30 cellular contexts compared by ENCODE assay signal in the genomic region with DNA sequence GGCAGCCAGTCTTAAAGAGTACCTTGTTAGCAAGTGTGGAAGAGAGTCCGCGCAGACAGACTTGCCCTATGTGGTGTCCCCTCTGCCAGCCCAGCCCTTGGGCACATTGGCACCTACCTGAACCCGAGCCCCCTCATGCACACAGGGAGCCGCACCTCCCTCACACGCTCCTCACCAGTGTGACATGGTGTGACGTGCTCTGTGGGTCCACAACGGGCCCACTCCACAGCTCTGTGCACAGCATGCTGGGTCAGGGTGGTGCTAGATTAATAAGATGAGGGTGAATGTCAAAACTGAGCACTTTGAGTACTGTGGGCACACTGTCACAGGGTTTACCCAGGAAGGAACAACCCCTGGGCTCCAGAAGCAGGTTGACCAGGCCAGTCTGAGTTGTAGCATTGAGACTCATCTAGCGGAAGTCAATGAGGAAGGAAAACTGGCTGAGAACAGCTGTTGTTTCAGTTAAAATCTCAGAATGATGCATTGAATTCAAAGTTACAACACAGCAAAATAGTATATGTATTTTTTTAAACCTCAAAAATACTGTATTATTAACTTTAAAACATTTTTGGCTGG. TPM values are rescaled to one million over a fixed set of nuclear protein-coding genes. Genes with fewer than 3 reads are reported as not detected.
A peak's percentile ranks its signal among the peaks of the same experiment; 100 is the strongest.
DNase-seq lines count a peak whose midpoint lies in the region; ATAC-seq and TF ChIP-seq lines count a peak whose summit lies in the region.
"Had no signal": no experiment of that assay in that cellular context is flagged by ENCODE, and none has a peak within 500 bp of the region (broad histone marks: within the 10 kb centered on the region; RNA-seq: fewer than 3 reads in every experiment).

No MANE protein-coding gene starts in this region.

- peak; percentile 80 for ATAC-seq in stimulated activated memory B cell treated with anti-CD40 and anti-IgM and Interleukin-4, amounts not matched to agents 10 μg/mL and 1 μg/mL and 100 μg/mL, for 72 hours
- ATAC-seq: activated CD8-positive, alpha-beta T cell treated with anti-CD3 and anti-CD28 coated beads for 36 hours; body of pancreas; natural killer cell treated with Interleukin-12 subunit alpha and Interleukin-12 subunit beta and Interleukin-15 and Interleukin-18, amount 100 ng/mL, for 72 hours; right cardiac atrium; WTC11 had no signal

- no peak for TF ChIP-seq EP300 in tibial nerve (IDR thresholded peaks at IDR 0.05)

- POLR2A ChIA-PET in HEK293 (lab: Yijun Ruan, JAX) = no interaction called here

- no peaks in the 10 kb centered on the region for H3K9me3 Mint-ChIP-seq in stimulated activated memory B cell treated with anti-CD40 and anti-IgM and Interleukin-4, amounts not matched to agents 10 μg/mL and 1 μg/mL and 100 μg/mL, for 72 hours
- H3K9me3 Mint-ChIP-seq in endothelial cell (ENCODE audit: unreplicated experiment) = no peaks in the 10 kb centered on the region
- H3K9me3 Mint-ChIP-seq: activated CD8-positive, alpha-beta T cell treated with anti-CD3 and anti-CD28 coated beads for 36 hours; mesothelial cell of epicardium; natural killer cell treated with Interleukin-12 subunit alpha and Interleukin-12 subunit beta and Interleukin-15 and Interleukin-18, amount 100 ng/mL, for 72 hours; WTC11 had no signal

- H3K36me3 Mint-ChIP-seq in stimulated activated memory B cell treated with anti-CD40 and anti-IgM and Interleukin-4, amounts not matched to agents 10 μg/mL and 1 μg/mL and 100 μg/mL, for 72 hours = peaks cover 64% of the 10 kb centered on the region
- H3K36me3 Mint-ChIP-seq in endothelial cell (ENCODE audit: low read depth, unreplicated experiment) = no peaks in the 10 kb centered on the region
- H3K36me3 Mint-ChIP-seq: natural killer cell treated with Interleukin-12 subunit alpha and Interleukin-12 subunit beta and Interleukin-15 and Interleukin-18, amount 100 ng/mL, for 72 hours; WTC11 had no signal

- no peaks in the 10 kb centered on the region for H3K27me3 Mint-ChIP-seq in stimulated activated memory B cell treated with anti-CD40 and anti-IgM and Interleukin-4, amounts not matched to agents 10 μg/mL and 1 μg/mL and 100 μg/mL, for 72 hours
- H3K27me3 Mint-ChIP-seq in endothelial cell (ENCODE audit: unreplicated experiment) = peaks cover 5% of the 10 kb centered on the region
- H3K27me3 Mint-ChIP-seq: activated CD8-positive, alpha-beta T cell treated with anti-CD3 and anti-CD28 coated beads for 36 hours; natural killer cell treated with Interleukin-12 subunit alpha and Interleukin-12 subunit beta and Interleukin-15 and Interleukin-18, amount 100 ng/mL, for 72 hours had no signal

- no peak overlapping the region for H3K27ac ChIP-seq in HEK293 (ENCODE audit: extremely low read depth, low read depth, low read length)
- H3K27ac ChIP-seq in tibial nerve = no peak overlapping the region
- H3K27ac ChIP-seq: body of pancreas, esophagus muscularis mucosa, pancreas had no signal

- DNase-seq in NOMO-1 treated with DMSO at 0.1 percent for 48 hours (lab: John Stamatoyannopoulos, UW; ENCODE audit: unreplicated experiment) (peak; percentile 1), NOMO-1 (lab: John Stamatoyannopoulos, UW; ENCODE audit: unreplicated experiment in 2 of 2) (no peak), globus pallidus (ENCODE audit: low spot score) (peak; percentile 10), NCI-H2227 treated with DMSO at 0.1 percent for 48 hours (lab: John Stamatoyannopoulos, UW) (no peak), endothelial cell (ENCODE audit: low spot score) (no peak), tibial nerve (ENCODE audit: low spot score in 2 of 2) (no peak)
- DNase-seq: 8988T; activated CD8-positive, alpha-beta T cell treated with anti-CD3 and anti-CD28 coated beads for 36 hours; effector CD4-positive, alpha-beta T cell; foreskin melanocyte; GF-D8; H7; NCI-H1092; NCI-H2029; NCI-H345; NCI-H774; pancreas; PC-3; right cardiac atrium; SHP77; stimulated activated CD4-positive, alpha-beta T cell treated with anti-CD3 and anti-CD28 coated beads, Interleukin-4, amount 100 ng/mL, for 1 hour; stimulated activated naive CD4-positive, alpha-beta T cell; T1000 had no signal

- H3K4me3 ChIP-seq in HEK293 (ENCODE audit: low read depth, low read length) (no peak overlapping the region), tibial nerve (no peak overlapping the region)
- H3K4me3 ChIP-seq: body of pancreas, esophagus muscularis mucosa, pancreas had no signal

- peak overlapping the region; percentile 44 for H3K27ac Mint-ChIP-seq in stimulated activated memory B cell treated with anti-CD40 and anti-IgM and Interleukin-4, amounts not matched to agents 10 μg/mL and 1 μg/mL and 100 μg/mL, for 72 hours
- no peak overlapping the region for H3K27ac Mint-ChIP-seq in endothelial cell (ENCODE audit: unreplicated experiment)
- H3K27ac Mint-ChIP-seq: activated CD8-positive, alpha-beta T cell treated with anti-CD3 and anti-CD28 coated beads for 36 hours; mesothelial cell of epicardium; natural killer cell treated with Interleukin-12 subunit alpha and Interleukin-12 subunit beta and Interleukin-15 and Interleukin-18, amount 100 ng/mL, for 72 hours; WTC11 had no signal

- CTCF ChIA-PET in HEK293 (lab: Yijun Ruan, JAX) = no interaction called here

- H3K4me1 ChIP-seq in HEK293 (ENCODE audit: control insufficient read depth, insufficient read depth, low read length) (no peaks in the 10 kb centered on the region), tibial nerve (no peaks in the 10 kb centered on the region)
- H3K4me1 ChIP-seq: esophagus muscularis mucosa, pancreas had no signal

- no peak for TF ChIP-seq POLR2A in tibial nerve (IDR thresholded peaks at IDR 0.05)

- H3K36me3 ChIP-seq in HEK293 (ENCODE audit: control insufficient read depth in 2 of 2, insufficient read depth in 1 of 2, low read length in 2 of 2) (peaks cover 0 to 42% of the 10 kb centered on the region in 2 experiments; a peak in 2 of 3 replicates), tibial nerve (peaks cover 0 to 35% (median 7%) of the 10 kb centered on the region in 3 donors)
- H3K36me3 ChIP-seq: pancreas had no signal

- peaks cover 40% of the 10 kb centered on the region for H3K4me1 Mint-ChIP-seq in stimulated activated memory B cell treated with anti-CD40 and anti-IgM and Interleukin-4, amounts not matched to agents 10 μg/mL and 1 μg/mL and 100 μg/mL, for 72 hours
- no peaks in the 10 kb centered on the region for H3K4me1 Mint-ChIP-seq in endothelial cell (ENCODE audit: unreplicated experiment)

- no peaks in the 10 kb centered on the region for H3K27me3 ChIP-seq in tibial nerve
- H3K27me3 ChIP-seq: body of pancreas, esophagus muscularis mucosa, pancreas had no signal

- TF ChIP-seq CTCF in HEK293 (tag by site-specific recombination; IDR thresholded peaks at IDR 0.05) = no peak
- no peak for TF ChIP-seq CTCF in endothelial cell (IDR thresholded peaks at IDR 0.05; ENCODE audit: unreplicated experiment)
- no peak for TF ChIP-seq CTCF in tibial nerve (IDR thresholded peaks at IDR 0.05)

- no peaks in the 10 kb centered on the region for H3K9me3 ChIP-seq in HEK293 (ENCODE audit: control insufficient read depth, insufficient read depth, low read depth, low read length)
- no peaks in the 10 kb centered on the region for H3K9me3 ChIP-seq in tibial nerve
- H3K9me3 ChIP-seq: body of pancreas, esophagus muscularis mucosa, pancreas had no signal

- H3K4me3 Mint-ChIP-seq in stimulated activated memory B cell treated with anti-CD40 and anti-IgM and Interleukin-4, amounts not matched to agents 10 μg/mL and 1 μg/mL and 100 μg/mL, for 72 hours = no peak overlapping the region
- H3K4me3 Mint-ChIP-seq in endothelial cell (ENCODE audit: unreplicated experiment) = no peak overlapping the region
- H3K4me3 Mint-ChIP-seq: activated CD8-positive, alpha-beta T cell treated with anti-CD3 and anti-CD28 coated beads for 36 hours; mesothelial cell of epicardium; natural killer cell treated with Interleukin-12 subunit alpha and Interleukin-12 subunit beta and Interleukin-15 and Interleukin-18, amount 100 ng/mL, for 72 hours; WTC11 had no signal

- WGBS in tibial nerve, 2 donors = 91 to 99% methylated on average over 8 of the region's 8 CpGs

TF ChIP-seq in HEK293, 187 proteins besides CTCF, POLR2A, EP300 and RAD21:
- TF ChIP-seq ZNF521 (tag by site-specific recombination; IDR thresholded peaks at IDR 0.05) (no peak), ZNF677 (tag by site-specific recombination; IDR thresholded peaks at IDR 0.05) (0 out of 2 replicates have a peak, but pooled peaks have one; percentile 32)

RNA-seq across cellular contexts. Expression of gene AMN, which starts 53.4 kb away (rescaled TPM):
- not detected for total RNA-seq in endothelial cell (ENCODE audit: unreplicated experiment)
- under 1 TPM in 1 of 4 donors, not detected in 3; 0.21 TPM for total RNA-seq in tibial nerve
- total RNA-seq: PC-3 had no signal

Comparison
In these comparisons a context has a peak if more than half of its experiments do, and no peak if none do; other contexts are left out.
1. DNase-seq: peak in NOMO-1 treated with DMSO at 0.1 percent for 48 hours (single experiment) and globus pallidus (single experiment); none in NOMO-1 (0 of 2), NCI-H2227 treated with DMSO at 0.1 percent for 48 hours (single experiment), endothelial cell (single experiment) and tibial nerve (0 of 2).